In the genomic region with DNA sequence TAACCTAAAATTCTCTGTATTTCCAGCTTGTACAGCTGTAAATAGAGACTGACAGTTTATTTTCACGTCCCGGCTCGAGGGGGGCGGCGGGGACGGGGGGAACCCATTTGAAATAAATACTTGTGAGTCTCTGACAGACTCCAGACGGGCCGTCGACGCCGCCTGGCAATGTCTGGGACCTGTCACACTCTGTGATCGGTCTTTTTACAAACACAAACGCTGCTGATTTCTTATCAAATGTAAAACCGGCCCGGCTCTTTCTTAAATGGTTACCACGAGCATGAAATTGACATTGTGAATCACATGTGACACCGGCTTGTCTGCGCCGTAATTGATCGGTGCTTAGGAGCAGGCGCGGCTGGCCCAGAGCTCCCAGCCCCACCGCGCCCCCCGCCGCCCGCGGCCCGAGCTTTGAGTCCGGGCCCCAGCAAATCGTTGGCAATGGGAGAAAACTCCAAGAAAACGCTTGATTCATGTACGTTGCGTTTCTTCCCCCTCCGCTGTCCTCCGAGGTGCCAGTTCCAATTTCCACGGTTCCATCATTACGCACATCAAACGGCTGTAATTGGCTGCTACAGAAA, we compare ENCODE assay signal across 9 cellular contexts. TPM values are rescaled to one million over a fixed set of nuclear protein-coding genes. Genes with fewer than 3 reads are reported as not detected.
DNase-seq lines count a peak whose midpoint lies in the region; ATAC-seq and TF ChIP-seq lines count a peak whose summit lies in the region.
"Had no signal": no experiment of that assay in that cellular context is flagged by ENCODE, and none has a peak within 500 bp of the region (broad histone marks: within the 10 kb centered on the region; RNA-seq: fewer than 3 reads in every experiment).

No MANE protein-coding gene starts in this region.

- no peak for ATAC-seq in activated naive CD8-positive, alpha-beta T cell treated with anti-CD3 and anti-CD28 coated beads, Interleukin-2, amount 10 ng/mL, durations not matched to agents 7 days and 5 days (ENCODE audit: low read depth)
- no peak for ATAC-seq in stimulated activated naive CD8-positive, alpha-beta T cell treated with anti-CD3 and anti-CD28 coated beads, Interleukin-15, amount 100 ng/mL, for 72 hours
- no peak for ATAC-seq in HG03439 (IDR thresholded peaks at IDR 0.05; ENCODE audit: unreplicated experiment)

- H3K27ac Mint-ChIP-seq in activated naive CD8-positive, alpha-beta T cell treated with anti-CD3 and anti-CD28 coated beads, Interleukin-2, amount 10 ng/mL, durations not matched to agents 7 days and 5 days = no peak overlapping the region
- peak overlapping the region in 1 of 2 donors; percentile 19 for H3K27ac Mint-ChIP-seq in stimulated activated naive CD8-positive, alpha-beta T cell treated with anti-CD3 and anti-CD28 coated beads, Interleukin-15, amount 100 ng/mL, for 72 hours

- in situ Hi-C loops in GM13977 (cut with MboI; ENCODE audit: low pct_unique_long_range_greater_than_20kb, low sequenced_read_pairs, unreplicated experiment) = no loop called here

- peak overlapping the region; percentile 31 for H3K4me3 ChIP-seq in iPS-18c (ENCODE audit: insufficient read depth, low read depth, low read length)

- no peak for TF ChIP-seq CTCF in GM13977 (IDR thresholded peaks at IDR 0.05; ENCODE audit: extremely low read depth, insufficient read depth, missing control alignments)

- no peaks in the 10 kb centered on the region for H3K4me1 Mint-ChIP-seq in activated naive CD8-positive, alpha-beta T cell treated with anti-CD3 and anti-CD28 coated beads, Interleukin-2, amount 10 ng/mL, durations not matched to agents 7 days and 5 days
- H3K4me1 Mint-ChIP-seq in stimulated activated naive CD8-positive, alpha-beta T cell treated with anti-CD3 and anti-CD28 coated beads, Interleukin-15, amount 100 ng/mL, for 72 hours = peaks cover 17% of the 10 kb centered on the region

- no peaks in the 10 kb centered on the region for H3K36me3 Mint-ChIP-seq in activated naive CD8-positive, alpha-beta T cell treated with anti-CD3 and anti-CD28 coated beads, Interleukin-2, amount 10 ng/mL, durations not matched to agents 7 days and 5 days

- DNase-seq in NCI-H1436 (lab: John Stamatoyannopoulos, UW) (peak; percentile 20), NCI-H1436 treated with DMSO at 0.1 percent for 48 hours (lab: John Stamatoyannopoulos, UW) (no peak), GM13977 (ENCODE audit: low spot score) (no peak), NK-92 (lab: John Stamatoyannopoulos, UW; ENCODE audit: unreplicated experiment) (no peak)
- peak; percentile 24 for DNase-seq in activated naive CD8-positive, alpha-beta T cell treated with anti-CD3 and anti-CD28 coated beads, Interleukin-2, amount 10 ng/mL, durations not matched to agents 7 days and 5 days
- DNase-seq in stimulated activated naive CD8-positive, alpha-beta T cell treated with anti-CD3 and anti-CD28 coated beads, Interleukin-15, amount 100 ng/mL, for 72 hours = no peak
- DNase-seq: BE2C had no signal

- peaks cover 30% of the 10 kb centered on the region for H3K27me3 Mint-ChIP-seq in activated naive CD8-positive, alpha-beta T cell treated with anti-CD3 and anti-CD28 coated beads, Interleukin-2, amount 10 ng/mL, durations not matched to agents 7 days and 5 days
- H3K27me3 Mint-ChIP-seq in stimulated activated naive CD8-positive, alpha-beta T cell treated with anti-CD3 and anti-CD28 coated beads, Interleukin-15, amount 100 ng/mL, for 72 hours = peaks cover 68% of the 10 kb centered on the region

- H3K9me3 Mint-ChIP-seq in activated naive CD8-positive, alpha-beta T cell treated with anti-CD3 and anti-CD28 coated beads, Interleukin-2, amount 10 ng/mL, durations not matched to agents 7 days and 5 days = no peaks in the 10 kb centered on the region
- H3K9me3 Mint-ChIP-seq in stimulated activated naive CD8-positive, alpha-beta T cell treated with anti-CD3 and anti-CD28 coated beads, Interleukin-15, amount 100 ng/mL, for 72 hours = no peaks in the 10 kb centered on the region

- no peaks in the 10 kb centered on the region for H3K9me3 ChIP-seq in iPS-18c (ENCODE audit: control insufficient read depth, insufficient read depth, low read length)
- H3K9me3 ChIP-seq: BE2C had no signal

- H3K4me3 Mint-ChIP-seq in activated naive CD8-positive, alpha-beta T cell treated with anti-CD3 and anti-CD28 coated beads, Interleukin-2, amount 10 ng/mL, durations not matched to agents 7 days and 5 days = peak overlapping the region; percentile 41
- H3K4me3 Mint-ChIP-seq in stimulated activated naive CD8-positive, alpha-beta T cell treated with anti-CD3 and anti-CD28 coated beads, Interleukin-15, amount 100 ng/mL, for 72 hours = peak overlapping the region; percentile 74 to 80

- POLR2A ChIA-PET in activated naive CD8-positive, alpha-beta T cell treated with anti-CD3 and anti-CD28 coated beads, Interleukin-2, amount 10 ng/mL, durations not matched to agents 7 days and 5 days (lab: Charles Lee) = no interaction called here

RNA-seq across cellular contexts. Expression of a gene that starts 57.1 kb away (rescaled TPM):
- total RNA-seq in activated naive CD8-positive, alpha-beta T cell treated with anti-CD3 and anti-CD28 coated beads, Interleukin-2, amount 10 ng/mL, durations not matched to agents 7 days and 5 days = not detected

Comparison
In these comparisons a context has a peak if more than half of its experiments do, and no peak if none do; other contexts are left out.
1. DNase-seq: peak in NCI-H1436 (single experiment) and activated naive CD8-positive, alpha-beta T cell treated with anti-CD3 and anti-CD28 coated beads, Interleukin-2, amount 10 ng/mL, durations not matched to agents 7 days and 5 days (single experiment); none in NCI-H1436 treated with DMSO at 0.1 percent for 48 hours (single experiment), stimulated activated naive CD8-positive, alpha-beta T cell treated with anti-CD3 and anti-CD28 coated beads, Interleukin-15, amount 100 ng/mL, for 72 hours (0 of 2), GM13977 (single experiment) and NK-92 (single experiment).